Comparison of ENCODE assay signal across 15 cellular contexts in genomic region chr7:95682913-95683312, GRCh38.
DNase-seq lines count a peak whose midpoint lies in the region; ATAC-seq and TF ChIP-seq lines count a peak whose summit lies in the region.
"Had no signal": no experiment of that assay in that cellular context is flagged by ENCODE, and none has a peak within 500 bp of the region (broad histone marks: within the 10 kb centered on the region; RNA-seq: fewer than 3 reads in every experiment).

No MANE protein-coding gene starts in this region.

- in situ Hi-C loops in GM23248 (cut with MboI): loop anchor here (5.0 kb wide), 1 partner anchor 141 kb away; no protein-coding TSS in a partner anchor

- CTCF ChIA-PET in SK-N-SH (lab: Yijun Ruan, JAX): interaction anchor here (0.9 to 5.6 kb wide), 7 partner anchors 8 to 171 kb away, joined by 3 to 39 read pairs (median 6); no protein-coding TSS in a partner anchor
- CTCF ChIA-PET in activated CD8-positive, alpha-beta memory T cell treated with anti-CD3 and anti-CD28 coated beads, Interleukin-2, amount 10 ng/mL, durations not matched to agents 7 days and 5 days (lab: Charles Lee): interaction anchor here (1.2 to 1.4 kb wide), 2 partner anchors 8 to 171 kb away, joined by 3 read pairs; no protein-coding TSS in a partner anchor

- TF ChIP-seq EP300 in SK-N-SH (IDR thresholded peaks at IDR 0.05; ENCODE audit: borderline replicate concordance in 1 of 2, low read depth in 1 of 2, low read length in 1 of 2): no peak

- no peaks in the 10 kb centered on the region for H3K36me3 Mint-ChIP-seq in T-helper 17 cell (ENCODE audit: low read depth)
- H3K36me3 Mint-ChIP-seq in activated CD8-positive, alpha-beta memory T cell treated with anti-CD3 and anti-CD28 coated beads, Interleukin-2, amount 10 ng/mL, durations not matched to agents 7 days and 5 days: no peaks in the 10 kb centered on the region
- H3K36me3 Mint-ChIP-seq: CD14-positive monocyte; CD8-positive, alpha-beta T cell had no signal

- no peak overlapping the region for H3K4me3 Mint-ChIP-seq in T-helper 17 cell
- no peak overlapping the region for H3K4me3 Mint-ChIP-seq in activated CD8-positive, alpha-beta memory T cell treated with anti-CD3 and anti-CD28 coated beads, Interleukin-2, amount 10 ng/mL, durations not matched to agents 7 days and 5 days
- H3K4me3 Mint-ChIP-seq: CD14-positive monocyte; CD8-positive, alpha-beta T cell had no signal

- H3K4me1 Mint-ChIP-seq in T-helper 17 cell: no peaks in the 10 kb centered on the region
- no peaks in the 10 kb centered on the region for H3K4me1 Mint-ChIP-seq in activated CD8-positive, alpha-beta memory T cell treated with anti-CD3 and anti-CD28 coated beads, Interleukin-2, amount 10 ng/mL, durations not matched to agents 7 days and 5 days

- POLR2A ChIA-PET in SK-N-SH (lab: Yijun Ruan, JAX): no interaction called here

- H3F3A ChIP-seq in GM23248 (ENCODE audit: insufficient read depth): no peaks in the 10 kb centered on the region
- no peaks in the 10 kb centered on the region for H3F3A ChIP-seq in SK-N-SH (replicated peaks; ENCODE audit: insufficient read depth)

- no peak overlapping the region for H3K4me3 ChIP-seq in GM23248
- H3K4me3 ChIP-seq in choroid plexus epithelial cell (ENCODE audit: low read depth, low read length): no peak overlapping the region
- no peak overlapping the region for H3K4me3 ChIP-seq in parathyroid adenoma (ENCODE audit: low read depth, low read length)
- no peak overlapping the region for H3K4me3 ChIP-seq in SK-N-SH (ENCODE audit: low read depth in 2 of 2, low read length in 1 of 2)
- no peak overlapping the region for H3K4me3 ChIP-seq in Karpas-422 (ENCODE audit: low read length)

- no peak overlapping the region for H3K9ac ChIP-seq in GM23248
- no peak overlapping the region for H3K9ac ChIP-seq in parathyroid adenoma
- no peak overlapping the region for H3K9ac ChIP-seq in SK-N-SH
- H3K9ac ChIP-seq in Karpas-422 (ENCODE audit: low read length): no peak overlapping the region

- no peaks in the 10 kb centered on the region for H3K36me3 ChIP-seq in GM23248 (ENCODE audit: low read depth)
- no peaks in the 10 kb centered on the region for H3K36me3 ChIP-seq in parathyroid adenoma (ENCODE audit: control insufficient read depth, insufficient read depth, low read length)
- no peaks in the 10 kb centered on the region for H3K36me3 ChIP-seq in SK-N-SH (replicated peaks in 1 of 2; ENCODE audit: control insufficient read depth in 1 of 2, insufficient read depth in 2 of 2, low read length in 1 of 2)
- H3K36me3 ChIP-seq in Karpas-422 (ENCODE audit: insufficient read depth, low read length): no peaks in the 10 kb centered on the region

- no peak for TF ChIP-seq CTCF in choroid plexus epithelial cell (conservative IDR thresholded peaks at IDR 0.05; ENCODE audit: low read depth, low read length)
- no peak for TF ChIP-seq CTCF in parathyroid adenoma (IDR thresholded peaks at IDR 0.05)
- TF ChIP-seq CTCF in SK-N-SH (IDR thresholded peaks at IDR 0.05): no peak

- H4K20me1 ChIP-seq in GM23248 (ENCODE audit: insufficient read depth): no peaks in the 10 kb centered on the region
- H4K20me1 ChIP-seq in SK-N-SH (ENCODE audit: insufficient read depth): no peaks in the 10 kb centered on the region
- no peaks in the 10 kb centered on the region for H4K20me1 ChIP-seq in Karpas-422 (ENCODE audit: insufficient read depth, low read depth, low read length)

- WGBS in GM23248 (ENCODE audit: low coverage in 1 of 2, low lambda C conversion rate in 2 of 2, missing lambda C conversion rate in 2 of 2), 2 experiments: 33 to 35% methylated on average over 3 of the region's 3 CpGs
- 10% methylated on average over 3 of the region's 3 CpGs for WGBS in SK-N-SH (ENCODE audit: low lambda C conversion rate)

- H3K9me3 ChIP-seq in GM23248 (ENCODE audit: low read depth) (no peaks in the 10 kb centered on the region), T-helper 17 cell (ENCODE audit: control insufficient read depth, low read length, poor library complexity, severe bottlenecking) (no peaks in the 10 kb centered on the region), parathyroid adenoma (ENCODE audit: control insufficient read depth, low read length) (no peaks in the 10 kb centered on the region), SK-N-SH (no peaks in the 10 kb centered on the region), Karpas-422 (ENCODE audit: low read length) (no peaks in the 10 kb centered on the region)

- no peak for ATAC-seq in T-helper 17 cell
- ATAC-seq in activated CD8-positive, alpha-beta memory T cell treated with anti-CD3 and anti-CD28 coated beads, Interleukin-2, amount 10 ng/mL, durations not matched to agents 7 days and 5 days: no peak
- ATAC-seq: CD8-positive, alpha-beta T cell had no signal

- TF ChIP-seq RAD21 in SK-N-SH (IDR thresholded peaks at IDR 0.05; ENCODE audit: low read length): no peak

- DNase-seq in GM23248: peak; percentile 4
- DNase-seq in T-helper 17 cell: no peak
- DNase-seq in choroid plexus epithelial cell (ENCODE audit: low read depth): peak; percentile 16
- DNase-seq in SK-N-SH: no peak
- no peak for DNase-seq in Karpas-422
- no peak for DNase-seq in activated CD8-positive, alpha-beta memory T cell treated with anti-CD3 and anti-CD28 coated beads, Interleukin-2, amount 10 ng/mL, durations not matched to agents 7 days and 5 days
- DNase-seq in activated T-cell treated with anti-CD3 and anti-CD28 coated beads, Interleukin-2, amount 50 U/mL, for 48 hours: no peak
- DNase-seq: CD8-positive, alpha-beta T cell; COR-L47; DMS153; GF-D8; IMR-90 had no signal

- peak overlapping the region; percentile 37; the same call in 1 of the 2 replicates for H2AFZ ChIP-seq in GM23248
- H2AFZ ChIP-seq in parathyroid adenoma: peak overlapping the region; percentile 69
- no peak overlapping the region for H2AFZ ChIP-seq in SK-N-SH (ENCODE audit: low read depth)
- H2AFZ ChIP-seq in Karpas-422 (ENCODE audit: low read length): no peak overlapping the region

- H3K9me3 Mint-ChIP-seq in activated CD8-positive, alpha-beta memory T cell treated with anti-CD3 and anti-CD28 coated beads, Interleukin-2, amount 10 ng/mL, durations not matched to agents 7 days and 5 days (ENCODE audit: low read depth): no peaks in the 10 kb centered on the region
- H3K9me3 Mint-ChIP-seq: CD8-positive, alpha-beta T cell had no signal

- peaks cover 13% of the 10 kb centered on the region for H3K27me3 Mint-ChIP-seq in T-helper 17 cell
- H3K27me3 Mint-ChIP-seq in activated CD8-positive, alpha-beta memory T cell treated with anti-CD3 and anti-CD28 coated beads, Interleukin-2, amount 10 ng/mL, durations not matched to agents 7 days and 5 days: no peaks in the 10 kb centered on the region

- H3K27ac Mint-ChIP-seq in T-helper 17 cell: peak overlapping the region; percentile 29
- no peak overlapping the region for H3K27ac Mint-ChIP-seq in activated CD8-positive, alpha-beta memory T cell treated with anti-CD3 and anti-CD28 coated beads, Interleukin-2, amount 10 ng/mL, durations not matched to agents 7 days and 5 days
- H3K27ac Mint-ChIP-seq: CD14-positive monocyte; CD8-positive, alpha-beta T cell had no signal

- H3K27me3 ChIP-seq in GM23248 (replicated peaks; ENCODE audit: insufficient read depth) (no peaks in the 10 kb centered on the region), parathyroid adenoma (ENCODE audit: control insufficient read depth, insufficient read depth, low read length) (no peaks in the 10 kb centered on the region), SK-N-SH (ENCODE audit: insufficient read depth) (no peaks in the 10 kb centered on the region; the same call in 1 of the 2 replicates), Karpas-422 (ENCODE audit: low read length) (no peaks in the 10 kb centered on the region)

- H3K4me1 ChIP-seq in GM23248 (ENCODE audit: insufficient read depth) (no peaks in the 10 kb centered on the region), parathyroid adenoma (peaks cover 12% of the 10 kb centered on the region), SK-N-SH (ENCODE audit: control insufficient read depth in 1 of 2, insufficient read depth in 2 of 2, low read depth in 1 of 2, low read length in 1 of 2) (no peaks in the 10 kb centered on the region), Karpas-422 (ENCODE audit: low read length) (no peaks in the 10 kb centered on the region)

- H3K9me2 ChIP-seq in GM23248 (ENCODE audit: insufficient read depth) (no peaks in the 10 kb centered on the region), SK-N-SH (no peaks in the 10 kb centered on the region), Karpas-422 (replicated peaks; ENCODE audit: insufficient read depth, low read length) (no peaks in the 10 kb centered on the region)

- H3K27ac ChIP-seq in GM23248: no peak overlapping the region
- H3K27ac ChIP-seq in parathyroid adenoma: no peak overlapping the region
- no peak overlapping the region for H3K27ac ChIP-seq in SK-N-SH (ENCODE audit: low read depth in 2 of 2, low read length in 1 of 2)
- no peak overlapping the region for H3K27ac ChIP-seq in Karpas-422 (ENCODE audit: low read length)
- H3K27ac ChIP-seq: HL-60 had no signal

- H3K4me2 ChIP-seq in GM23248 (ENCODE audit: unreplicated experiment) (no peak overlapping the region), parathyroid adenoma (ENCODE audit: low read length) (no peak overlapping the region), SK-N-SH (no peak overlapping the region), Karpas-422 (ENCODE audit: low read depth, low read length, poor library complexity, severe bottlenecking) (no peak overlapping the region)

- no peaks in the 10 kb centered on the region for H3K79me2 ChIP-seq in GM23248 (ENCODE audit: insufficient read depth)
- no peaks in the 10 kb centered on the region for H3K79me2 ChIP-seq in parathyroid adenoma
- H3K79me2 ChIP-seq in SK-N-SH (ENCODE audit: insufficient read depth): no peaks in the 10 kb centered on the region
- no peaks in the 10 kb centered on the region for H3K79me2 ChIP-seq in Karpas-422 (ENCODE audit: low read length)

Comparison
In these comparisons a context has a peak if more than half of its experiments do, and no peak if none do; other contexts are left out.
1. DNase-seq: peak in GM23248 (single experiment) and choroid plexus epithelial cell (single experiment); none in T-helper 17 cell (0 of 3), SK-N-SH (single experiment), Karpas-422 (single experiment), activated CD8-positive, alpha-beta memory T cell treated with anti-CD3 and anti-CD28 coated beads, Interleukin-2, amount 10 ng/mL, durations not matched to agents 7 days and 5 days (single experiment) and activated T-cell treated with anti-CD3 and anti-CD28 coated beads, Interleukin-2, amount 50 U/mL, for 48 hours (0 of 2).
2. H2AFZ ChIP-seq: peak in GM23248 (single experiment) and parathyroid adenoma (single experiment); none in SK-N-SH (single experiment) and Karpas-422 (single experiment).